In the genomic region with DNA sequence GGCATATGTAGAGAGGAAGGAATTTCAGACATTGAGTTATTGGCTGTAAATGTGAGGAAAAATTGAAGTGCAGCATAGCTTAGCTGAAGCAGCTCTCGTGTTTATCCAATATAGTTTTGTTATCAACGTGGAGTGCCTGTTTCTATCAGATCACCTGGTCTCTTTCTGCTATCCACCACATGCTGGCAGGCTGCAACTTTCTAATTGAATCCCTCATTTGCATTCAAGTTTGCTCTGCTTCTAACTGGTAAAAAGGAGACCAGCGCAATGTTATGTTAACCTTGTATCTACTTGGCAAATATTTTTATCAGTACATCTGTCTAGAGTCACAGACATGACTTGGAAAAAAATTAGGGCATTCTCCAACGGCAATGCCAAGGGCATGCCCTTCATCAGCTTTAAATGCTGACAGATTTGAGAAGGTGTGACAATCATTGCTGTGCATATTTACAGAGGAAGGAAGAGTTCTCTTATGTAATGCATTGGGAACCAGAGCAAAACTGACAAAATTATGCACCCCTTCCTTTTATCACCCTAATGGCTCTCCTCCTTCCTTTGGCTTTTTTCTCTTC, we compare ENCODE assay signal across 34 cellular contexts.
A peak's percentile ranks its signal among the peaks of the same experiment; 100 is the strongest.
DNase-seq lines count a peak whose midpoint lies in the region; ATAC-seq, FAIRE-seq and TF ChIP-seq lines count a peak whose summit lies in the region.
"Had no signal": no experiment of that assay in that cellular context is flagged by ENCODE, and none has a peak within 500 bp of the region (broad histone marks: within the 10 kb centered on the region; RNA-seq: fewer than 3 reads in every experiment).

No MANE protein-coding gene starts in this region.

- H3K36me3 ChIP-seq in HepG2 (replicated peaks in 1 of 2; ENCODE audit: control insufficient read depth in 1 of 2, insufficient read depth in 2 of 2, low read length in 2 of 2) (no peaks in the 10 kb centered on the region), right lobe of liver (no peaks in the 10 kb centered on the region)
- H3K36me3 ChIP-seq: left lung, ovary, upper lobe of right lung had no signal

- H3K9ac ChIP-seq in HepG2 (ENCODE audit: insufficient read depth, low read depth, low read length): no peak overlapping the region

- CTCF ChIA-PET in HepG2 (lab: Yijun Ruan, JAX; ENCODE audit: low intra/inter-chr PET ratio, low total read pairs): no interaction called here

- BruUV-seq in HepG2 (replicated peaks; lab: Mats Ljungman, UMichigan): no TSS peak

- H3K27ac ChIP-seq in HepG2 (ENCODE audit: extremely low read length, insufficient read depth, low read length): no peak overlapping the region
- no peak overlapping the region for H3K27ac ChIP-seq in right lobe of liver
- H3K27ac ChIP-seq in caudate nucleus (ENCODE audit: low read depth, low read length): no peak overlapping the region
- H3K27ac ChIP-seq: left lung, ovary, SK-N-MC, skin epidermis, upper lobe of right lung had no signal

- DNase-seq in HepG2 (ENCODE audit: low spot score) (no peak), right lobe of liver (no peak), cerebellar cortex (ENCODE audit: low spot score) (peak; percentile 21), caudate nucleus (lab: John Stamatoyannopoulos, UW) (no peak), NCI-H2171 treated with DMSO at 0.1 percent for 48 hours (lab: John Stamatoyannopoulos, UW) (no peak), kidney glomerular epithelial cell (lab: John Stamatoyannopoulos, UW) (no peak)
- no peak for DNase-seq in activated T-helper 2 cell treated with anti-CD3 and anti-CD28 coated beads, Interferon-gamma antibody, Interleukin-2, Interleukin-4, amounts not matched to agents 10 μg/mL and 5 μg/mL and 100 μg/mL, durations not matched to agents 14 hours and 24 hours and 36 hours (ENCODE audit: low spot score)
- DNase-seq: activated CD4-positive, alpha-beta T cell treated with anti-CD3 and anti-CD28 coated beads, Interleukin-2, amount 50 U/mL, for 4 hours; activated CD8-positive, alpha-beta memory T cell treated with anti-CD3 and anti-CD28 coated beads, Interleukin-2, amount 10 ng/mL, durations not matched to agents 7 days and 5 days; activated naive CD4-positive, alpha-beta T cell; activated naive CD8-positive, alpha-beta T cell treated with anti-CD3 and anti-CD28 coated beads, Interleukin-2, amount 50 U/mL, for 24 hours; activated T-cell treated with anti-CD3 and anti-CD28 coated beads, Interleukin-2, amount 50 U/mL, for 48 hours; central memory CD4-positive, alpha-beta T cell; erythroblast; H7; IMR-90; left lung; MV-4-11; NCI-H1436; NCI-H446 treated with DMSO at 0.1 percent for 48 hours; ovary; retina; RPMI8226; stimulated activated naive CD4-positive, alpha-beta T cell; T-helper 1 cell; upper lobe of right lung had no signal

- H3K9me3 Mint-ChIP-seq in activated T-helper 2 cell treated with anti-CD3 and anti-CD28 coated beads, Interferon-gamma antibody, Interleukin-2, Interleukin-4, amounts not matched to agents 10 μg/mL and 5 μg/mL and 100 μg/mL, durations not matched to agents 14 hours and 24 hours and 36 hours: peaks cover 42% of the 10 kb centered on the region

- FAIRE-seq in HepG2 (lab: Jason Lieb, UNC): no peak
- FAIRE-seq: A204.1, astrocyte, islet of Langerhans had no signal

- no peak overlapping the region for H2AFZ ChIP-seq in HepG2 (ENCODE audit: low read length)

- no peaks in the 10 kb centered on the region for H3K79me2 ChIP-seq in HepG2 (ENCODE audit: insufficient read depth, low read length)

- no peaks in the 10 kb centered on the region for H4K20me1 ChIP-seq in HepG2 (ENCODE audit: insufficient read depth, low read length)

- no peak for TF ChIP-seq EP300 in HepG2 (IDR thresholded peaks at IDR 0.05; ENCODE audit: low read depth in 2 of 2, low read length in 2 of 2)
- TF ChIP-seq EP300 in HepG2 (CRISPR knock-in tag; IDR thresholded peaks at IDR 0.05; ENCODE audit: borderline replicate concordance): no peak

- no peaks in the 10 kb centered on the region for H3K36me3 Mint-ChIP-seq in activated T-helper 2 cell treated with anti-CD3 and anti-CD28 coated beads, Interferon-gamma antibody, Interleukin-2, Interleukin-4, amounts not matched to agents 10 μg/mL and 5 μg/mL and 100 μg/mL, durations not matched to agents 14 hours and 24 hours and 36 hours (ENCODE audit: low read depth)
- H3K36me3 Mint-ChIP-seq: activated CD8-positive, alpha-beta memory T cell treated with anti-CD3 and anti-CD28 coated beads, Interleukin-2, amount 10 ng/mL, durations not matched to agents 7 days and 5 days; memory B cell had no signal

- H3K27me3 Mint-ChIP-seq in activated T-helper 2 cell treated with anti-CD3 and anti-CD28 coated beads, Interferon-gamma antibody, Interleukin-2, Interleukin-4, amounts not matched to agents 10 μg/mL and 5 μg/mL and 100 μg/mL, durations not matched to agents 14 hours and 24 hours and 36 hours (ENCODE audit: low read depth): no peaks in the 10 kb centered on the region
- H3K27me3 Mint-ChIP-seq: activated CD8-positive, alpha-beta memory T cell treated with anti-CD3 and anti-CD28 coated beads, Interleukin-2, amount 10 ng/mL, durations not matched to agents 7 days and 5 days; activated naive CD8-positive, alpha-beta T cell treated with anti-CD3 and anti-CD28 coated beads, Interleukin-2, amount 50 U/mL, for 24 hours had no signal

- in situ Hi-C loops in HepG2 (cut with HindIII; ENCODE audit: extremely low pct_ligation_motif_present, low pct_unique_long_range_greater_than_20kb): no loop called here

- TF ChIP-seq RAD21 in HepG2 (CRISPR knock-in tag; IDR thresholded peaks at IDR 0.05): no peak

- intact Hi-C loops in HepG2 (cut with micrococcal nuclease; ENCODE audit: unreplicated experiment) (no loop called here), right lobe of liver (cut with DNase I) (no loop called here)
- intact Hi-C loops in activated T-helper 2 cell treated with anti-CD3 and anti-CD28 coated beads, Interferon-gamma antibody, Interleukin-2, Interleukin-4, amounts not matched to agents 10 μg/mL and 5 μg/mL and 100 μg/mL, durations not matched to agents 14 hours and 24 hours and 36 hours (cut with micrococcal nuclease): no loop called here

- no peaks in the 10 kb centered on the region for H3K27me3 ChIP-seq in HepG2 (ENCODE audit: control insufficient read depth in 1 of 2, insufficient read depth in 2 of 2, low read length in 2 of 2)
- H3K27me3 ChIP-seq in right lobe of liver: no peaks in the 10 kb centered on the region
- H3K27me3 ChIP-seq: left lung, ovary, upper lobe of right lung had no signal

- no peak for TF ChIP-seq CTCF in HepG2 (CRISPR knock-in tag; IDR thresholded peaks at IDR 0.05)
- TF ChIP-seq CTCF in right lobe of liver (IDR thresholded peaks at IDR 0.05): no peak

- H3K27ac Mint-ChIP-seq in activated T-helper 2 cell treated with anti-CD3 and anti-CD28 coated beads, Interferon-gamma antibody, Interleukin-2, Interleukin-4, amounts not matched to agents 10 μg/mL and 5 μg/mL and 100 μg/mL, durations not matched to agents 14 hours and 24 hours and 36 hours: no peak overlapping the region
- H3K27ac Mint-ChIP-seq: activated CD8-positive, alpha-beta memory T cell treated with anti-CD3 and anti-CD28 coated beads, Interleukin-2, amount 10 ng/mL, durations not matched to agents 7 days and 5 days; activated naive CD8-positive, alpha-beta T cell treated with anti-CD3 and anti-CD28 coated beads, Interleukin-2, amount 50 U/mL, for 24 hours; memory B cell had no signal

- H3K4me3 Mint-ChIP-seq in activated T-helper 2 cell treated with anti-CD3 and anti-CD28 coated beads, Interferon-gamma antibody, Interleukin-2, Interleukin-4, amounts not matched to agents 10 μg/mL and 5 μg/mL and 100 μg/mL, durations not matched to agents 14 hours and 24 hours and 36 hours (ENCODE audit: low read depth): no peak overlapping the region
- H3K4me3 Mint-ChIP-seq: activated CD8-positive, alpha-beta memory T cell treated with anti-CD3 and anti-CD28 coated beads, Interleukin-2, amount 10 ng/mL, durations not matched to agents 7 days and 5 days; activated naive CD8-positive, alpha-beta T cell treated with anti-CD3 and anti-CD28 coated beads, Interleukin-2, amount 50 U/mL, for 24 hours; memory B cell; neural crest cell had no signal

- WGBS in HepG2 (ENCODE audit: low lambda C conversion rate): 4% methylated on average over 4 of the region's 4 CpGs
- 33% methylated on average over 3 of the region's 4 CpGs for WGBS in right lobe of liver (ENCODE audit: insufficient coverage, low coverage, low lambda C conversion rate, missing lambda C conversion rate)

- H3K4me2 ChIP-seq in HepG2 (ENCODE audit: low read depth, low read length): no peak overlapping the region

- H3K4me1 ChIP-seq in HepG2 (ENCODE audit: insufficient read depth, low read length) (no peaks in the 10 kb centered on the region), right lobe of liver (no peaks in the 10 kb centered on the region)
- H3K4me1 ChIP-seq: left lung, upper lobe of right lung had no signal

- H3K9me3 ChIP-seq in HepG2 (ENCODE audit: low read length) (peaks cover 95% of the 10 kb centered on the region), right lobe of liver (no peaks in the 10 kb centered on the region)
- H3K9me3 ChIP-seq: left lung, ovary, upper lobe of right lung had no signal

- no peaks in the 10 kb centered on the region for H3K4me1 Mint-ChIP-seq in activated T-helper 2 cell treated with anti-CD3 and anti-CD28 coated beads, Interferon-gamma antibody, Interleukin-2, Interleukin-4, amounts not matched to agents 10 μg/mL and 5 μg/mL and 100 μg/mL, durations not matched to agents 14 hours and 24 hours and 36 hours (ENCODE audit: low read depth)
- H3K4me1 Mint-ChIP-seq: activated CD8-positive, alpha-beta memory T cell treated with anti-CD3 and anti-CD28 coated beads, Interleukin-2, amount 10 ng/mL, durations not matched to agents 7 days and 5 days; activated naive CD8-positive, alpha-beta T cell treated with anti-CD3 and anti-CD28 coated beads, Interleukin-2, amount 50 U/mL, for 24 hours; memory B cell; neural crest cell had no signal

- POLR2A ChIA-PET in HepG2 (lab: Yijun Ruan, JAX): no interaction called here

- H3K4me3 ChIP-seq in HepG2 (replicated peaks in 1 of 3; ENCODE audit: insufficient read depth in 1 of 3, low read depth in 2 of 3, low read length in 3 of 3) (no peak overlapping the region), right lobe of liver (no peak overlapping the region)
- H3K4me3 ChIP-seq: left lung, ovary, SK-N-MC, skin epidermis, upper lobe of right lung had no signal

- ATAC-seq in HepG2 (no peak), right lobe of liver (no peak), HG02885 (IDR thresholded peaks at IDR 0.05; ENCODE audit: poor library complexity, unreplicated experiment) (peak; percentile 66)
- ATAC-seq: activated CD8-positive, alpha-beta memory T cell treated with anti-CD3 and anti-CD28 coated beads, Interleukin-2, amount 10 ng/mL, durations not matched to agents 7 days and 5 days; activated naive CD8-positive, alpha-beta T cell treated with anti-CD3 and anti-CD28 coated beads, Interleukin-2, amount 50 U/mL, for 24 hours; left lung; upper lobe of right lung had no signal

- no peak for TF ChIP-seq POLR2A in HepG2 (IDR thresholded peaks at IDR 0.05; ENCODE audit: insufficient read depth in 1 of 2, low read depth in 2 of 2, low read length in 2 of 2)
- no peak for TF ChIP-seq POLR2A in right lobe of liver (IDR thresholded peaks at IDR 0.05)

TF ChIP-seq in HepG2, 621 proteins besides CTCF, POLR2A, EP300 and RAD21:
- no peak for TF ChIP-seq ZFP41 (CRISPR knock-in tag; IDR thresholded peaks at IDR 0.05; ENCODE audit: borderline replicate concordance)
- TF ChIP-seq CREB1 (IDR thresholded peaks at IDR 0.05): peak; percentile 50
- no peak for TF ChIP-seq CREB1 (CRISPR knock-in tag; IDR thresholded peaks at IDR 0.05)
TF ChIP-seq in HepG2: peak in this region for 1.
